32 cellular contexts compared by ENCODE assay signal in the genomic region with DNA sequence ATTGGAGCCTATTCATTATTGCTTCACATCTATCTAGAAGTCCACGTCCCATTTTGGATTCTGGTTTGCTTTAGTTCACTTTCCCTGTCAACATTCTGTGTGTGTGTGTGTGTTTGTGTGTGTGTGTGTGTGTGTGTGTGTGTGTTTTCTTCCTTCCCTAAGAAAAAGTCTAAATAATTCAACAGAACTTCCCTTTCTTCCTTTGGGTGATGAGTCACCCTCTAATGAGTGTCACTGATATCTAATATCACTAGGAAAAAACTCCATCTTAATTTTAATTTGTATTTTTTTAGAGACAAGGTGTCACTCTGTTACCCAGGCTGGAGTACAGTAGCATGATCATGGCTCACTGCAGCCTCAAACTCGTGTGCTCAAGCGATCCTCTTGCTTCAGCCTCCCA.
"Had no signal": no experiment of that assay in that cellular context is flagged by ENCODE, and none has a peak within 500 bp of the region (broad histone marks: within the 10 kb centered on the region; RNA-seq: fewer than 3 reads in every experiment).

No MANE protein-coding gene starts in this region.

- H3K4me1 ChIP-seq: adrenal gland, breast epithelium, esophagus squamous epithelium, gastroesophageal sphincter, heart right ventricle had no signal

- FAIRE-seq: colon had no signal

- H3K36me3 ChIP-seq: adrenal gland, breast epithelium, esophagus squamous epithelium, gastroesophageal sphincter, heart right ventricle, WERI-Rb-1 had no signal

- H3K27me3 ChIP-seq: adrenal gland, breast epithelium, esophagus squamous epithelium, gastroesophageal sphincter, heart right ventricle had no signal

- ATAC-seq: activated CD4-positive, CD25-positive, alpha-beta regulatory T cell treated with anti-CD3 and anti-CD28 coated beads, Interleukin-2, amount 50 U/mL, for 24 hours; activated CD8-positive, alpha-beta T cell treated with anti-CD3 and anti-CD28 coated beads for 36 hours; activated naive CD8-positive, alpha-beta T cell treated with anti-CD3 and anti-CD28 coated beads, Interleukin-2, amount 50 U/mL, for 24 hours; activated T-cell treated with anti-CD3 and anti-CD28 coated beads, Interleukin-2, amount 50 U/mL, for 4 hours; activated T-helper 17 cell treated with anti-CD3 and anti-CD28 coated beads, Interleukin-2, amount 50 U/mL, for 72 hours; effector memory CD8-positive, alpha-beta T cell; gastroesophageal sphincter; heart right ventricle; T-cell had no signal

- DNase-seq: activated B cell treated with CpG ODN at 0.5 μM for 24 hours; activated CD4-positive, alpha-beta T cell treated with anti-CD3 and anti-CD28 coated beads for 48 hours; activated CD4-positive, alpha-beta T cell treated with anti-CD3 and anti-CD28 coated beads, Interleukin-2, amount 50 U/mL, for 1 hour; activated CD4-positive, alpha-beta T cell treated with anti-CD3 and anti-CD28 coated beads, Interleukin-2, amount 50 U/mL, for 48 hours; activated CD8-positive, alpha-beta memory T cell treated with anti-CD3 and anti-CD28 coated beads for 24 hours; activated CD8-positive, alpha-beta T cell treated with anti-CD3 and anti-CD28 coated beads for 36 hours; activated effector memory CD4-positive, alpha-beta T cell treated with Interleukin-2 at 50 U/mL for 16 hours; activated gamma-delta T cell treated with Interleukin-2 at 50 U/mL for 16 hours; activated naive CD4-positive, alpha-beta T cell treated with anti-CD3 and anti-CD28 coated beads, Interleukin-2, amount 50 U/mL, for 16 hours; activated naive CD4-positive, alpha-beta T cell treated with Interleukin-2 at 50 U/mL for 16 hours; activated naive CD8-positive, alpha-beta T cell treated with anti-CD3 and anti-CD28 coated beads, Interleukin-2, amount 50 U/mL, for 24 hours; activated T-cell treated with anti-CD3 and anti-CD28 coated beads, Interleukin-2, amount 50 U/mL, for 4 hours; adrenal gland; amygdala; aorta; cortex of kidney; dermis blood vessel endothelial cell; effector CD4-positive, alpha-beta T cell; effector memory CD8-positive, alpha-beta T cell; esophagus squamous epithelium; foreskin melanocyte; heart right ventricle; hippocampal formation; T-cell; T1000; WERI-Rb-1 had no signal

- H3K4me3 ChIP-seq: adrenal gland, breast epithelium, esophagus squamous epithelium, gastroesophageal sphincter, heart right ventricle had no signal

- H3K9me3 ChIP-seq: adrenal gland, breast epithelium, esophagus squamous epithelium, gastroesophageal sphincter, heart right ventricle had no signal

- H3K27ac ChIP-seq: adrenal gland, breast epithelium, epithelial cell of prostate, esophagus squamous epithelium, gastroesophageal sphincter, heart right ventricle, WERI-Rb-1 had no signal
